8 cellular contexts compared by ENCODE assay signal in genomic region chr1:109910123-109910962, GRCh38. TPM values are rescaled to one million over a fixed set of nuclear protein-coding genes. Genes with fewer than 3 reads are reported as not detected.
DNase-seq lines count a peak whose midpoint lies in the region; ATAC-seq, FAIRE-seq and TF ChIP-seq lines count a peak whose summit lies in the region.

TSS of gene CSF1 (plus strand) at chr1:109910849. CDS start at chr1:109911024, 175 bp downstream.

- H3K27ac Mint-ChIP-seq in dendritic cell treated with granulocyte-macrophage colony-stimulating factor and Interleukin-4, amounts not matched to agents 40 ng/mL and 50 ng/mL, for 4 days = peak within 1 kb of the TSS; percentile 78

- H4K20me1 ChIP-seq in Karpas-422 (ENCODE audit: insufficient read depth, low read depth, low read length) = 0 out of 2 replicates have a peak, but pooled peaks cover 3% of the 10 kb centered on the region

- no peak within 1 kb of the TSS for H3K9ac ChIP-seq in Karpas-422 (ENCODE audit: low read length)

- no peaks in the 10 kb centered on the region for H3K9me3 Mint-ChIP-seq in dendritic cell treated with granulocyte-macrophage colony-stimulating factor and Interleukin-4, amounts not matched to agents 40 ng/mL and 50 ng/mL, for 4 days

- H3K4me3 ChIP-seq in NB4 (ENCODE audit: low read depth, low read length) (peak within 1 kb of the TSS; percentile 62), Karpas-422 (ENCODE audit: low read length) (no peak within 1 kb of the TSS)

- H2AFZ ChIP-seq in Karpas-422 (ENCODE audit: low read length) = no peak within 1 kb of the TSS

- ATAC-seq in left lobe of liver = peak; percentile 76

- peak; percentile 33 for FAIRE-seq in GM12891 (lab: Jason Lieb, UNC)

- H3K36me3 Mint-ChIP-seq in dendritic cell treated with granulocyte-macrophage colony-stimulating factor and Interleukin-4, amounts not matched to agents 40 ng/mL and 50 ng/mL, for 4 days (ENCODE audit: low read depth) = no peaks in the 10 kb centered on the region

- H3K27me3 ChIP-seq in Karpas-422 (ENCODE audit: low read length) = no peaks in the 10 kb centered on the region

- H3K27ac ChIP-seq in Karpas-422 (ENCODE audit: low read length) = no peak within 1 kb of the TSS

- no peaks in the 10 kb centered on the region for H3K9me3 ChIP-seq in Karpas-422 (ENCODE audit: low read length)

- H3K79me2 ChIP-seq in Karpas-422 (ENCODE audit: low read length) = no peaks in the 10 kb centered on the region

- H3K4me3 Mint-ChIP-seq in dendritic cell treated with granulocyte-macrophage colony-stimulating factor and Interleukin-4, amounts not matched to agents 40 ng/mL and 50 ng/mL, for 4 days = peak within 1 kb of the TSS; percentile 84

- no peak for TF ChIP-seq CTCF in NB4 (IDR thresholded peaks at IDR 0.05; ENCODE audit: low read depth, low read length)

- H3K9me2 ChIP-seq in Karpas-422 (replicated peaks; ENCODE audit: insufficient read depth, low read length) = no peaks in the 10 kb centered on the region

- H3K27me3 Mint-ChIP-seq in dendritic cell treated with granulocyte-macrophage colony-stimulating factor and Interleukin-4, amounts not matched to agents 40 ng/mL and 50 ng/mL, for 4 days = peaks cover 67% of the 10 kb centered on the region

- intact Hi-C loops in dendritic cell treated with granulocyte-macrophage colony-stimulating factor and Interleukin-4, amounts not matched to agents 40 ng/mL and 50 ng/mL, for 4 days (cut with micrococcal nuclease) = no loop called here

- TF ChIP-seq POLR2A in GM12891 (IDR thresholded peaks at IDR 0.05; ENCODE audit: low read depth, low read length) (no peak), NB4 (IDR thresholded peaks at IDR 0.05; ENCODE audit: extremely low read depth, insufficient read length) (no peak)

- peaks cover 6% of the 10 kb centered on the region; the same call in 1 of the 2 replicates for H3K4me1 ChIP-seq in Karpas-422 (ENCODE audit: low read length)

- H3K36me3 ChIP-seq in Karpas-422 (ENCODE audit: insufficient read depth, low read length) = no peaks in the 10 kb centered on the region

- H3K4me2 ChIP-seq in Karpas-422 (ENCODE audit: low read depth, low read length, poor library complexity, severe bottlenecking) = no peak within 1 kb of the TSS

- peaks cover 52% of the 10 kb centered on the region for H3K4me1 Mint-ChIP-seq in dendritic cell treated with granulocyte-macrophage colony-stimulating factor and Interleukin-4, amounts not matched to agents 40 ng/mL and 50 ng/mL, for 4 days (ENCODE audit: low read depth)

- DNase-seq in GM12891 (ENCODE audit: insufficient read length, low spot score) (peak; percentile 59), NB4 (ENCODE audit: low read depth) (peak; percentile 68), left lobe of liver (ENCODE audit: low spot score) (peak; percentile 82), NCI-H2081 treated with DMSO at 0.1 percent for 48 hours (lab: John Stamatoyannopoulos, UW) (no peak), Karpas-422 (no peak)
- DNase-seq in activated CD4-positive, alpha-beta T cell treated with anti-CD3 and anti-CD28 coated beads, Interleukin-2, amount 50 U/mL, for 48 hours = peak; percentile 66 to 70
- DNase-seq in stimulated activated CD4-positive, alpha-beta T cell treated with anti-CD3 and anti-CD28 coated beads, Interleukin-1b, Interleukin-23, amount 100 ng/mL, for 48 hours = peak; percentile 59

TF ChIP-seq in GM12891, 5 proteins besides CTCF, POLR2A, EP300 and RAD21:
- TF ChIP-seq POLR2AphosphoS5 (IDR thresholded peaks at IDR 0.05; ENCODE audit: low read depth, low read length) = no peak
- TF ChIP-seq POU2F2 (IDR thresholded peaks at IDR 0.05; ENCODE audit: low read depth, low read length) = no peak
- no peak for TF ChIP-seq PAX5 (IDR thresholded peaks at IDR 0.05; ENCODE audit: insufficient read depth, low read length, severe bottlenecking)
- no peak for TF ChIP-seq SPI1 (IDR thresholded peaks at IDR 0.05; ENCODE audit: low read depth, low read length)
- no peak for TF ChIP-seq TAF1 (IDR thresholded peaks at IDR 0.05; ENCODE audit: low read depth, low read length)

RNA-seq across cellular contexts. Expression of gene CSF1, which starts in this region (rescaled TPM):
- polyA plus RNA-seq in GM12891 (2012; ENCODE audit: low read depth, missing spikeins) = 4.8 TPM
- 12.5 TPM for total RNA-seq in left lobe of liver
- 0.07 and 0.29 TPM in 2 replicates for total RNA-seq in Karpas-422 (2014; rRNA removed; shearing (Covaris generic); ENCODE audit: low replicate concordance)

Comparison
In these comparisons a context has a peak if more than half of its experiments do, and no peak if none do; other contexts are left out.
1. RNA of gene CSF1 (total RNA-seq): 12.5 TPM in left lobe of liver (single experiment); 0.07 to 0.29 TPM in Karpas-422; every median in the first group is over 10 times any median in the second.
2. DNase-seq: peak in GM12891 (single experiment), NB4 (single experiment), activated CD4-positive, alpha-beta T cell treated with anti-CD3 and anti-CD28 coated beads, Interleukin-2, amount 50 U/mL, for 48 hours (2 of 2), left lobe of liver (single experiment) and stimulated activated CD4-positive, alpha-beta T cell treated with anti-CD3 and anti-CD28 coated beads, Interleukin-1b, Interleukin-23, amount 100 ng/mL, for 48 hours (single experiment); none in NCI-H2081 treated with DMSO at 0.1 percent for 48 hours (single experiment) and Karpas-422 (single experiment).